ENCODE assay signal across 10 cellular contexts in the genomic region with DNA sequence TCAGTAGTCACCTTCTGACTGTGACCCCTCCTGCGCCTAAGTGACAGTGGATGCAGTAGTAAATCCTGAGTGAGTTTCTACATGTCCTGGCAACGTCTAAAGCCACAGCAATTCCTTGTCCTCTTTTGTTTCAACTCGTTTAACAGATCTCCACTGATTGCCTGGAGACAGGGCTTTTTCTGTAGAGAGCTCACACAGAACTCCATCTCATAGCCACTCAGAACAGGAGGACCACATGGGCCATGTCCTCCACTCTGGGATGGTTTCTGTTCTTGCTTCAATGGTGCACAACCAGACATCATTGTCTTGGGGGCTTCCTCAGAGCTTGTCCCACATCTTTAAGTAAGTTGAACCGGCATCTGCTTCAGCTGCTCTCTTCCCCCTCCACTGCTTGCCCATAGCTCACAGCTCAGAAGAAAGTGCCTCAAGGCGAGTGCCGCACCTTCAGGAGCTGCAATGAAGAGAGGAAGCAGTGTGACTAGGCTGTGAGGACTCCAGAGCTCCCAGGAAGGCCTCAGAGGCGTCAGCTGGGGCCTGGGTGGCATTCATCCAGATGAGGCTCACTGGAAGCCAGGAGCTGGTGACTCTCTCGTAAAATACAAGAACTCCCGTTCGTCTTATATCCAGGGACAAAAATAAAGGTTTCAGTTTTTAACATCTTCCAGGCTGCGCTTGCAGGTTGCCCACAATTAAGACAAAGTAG. TPM values are rescaled to one million over a fixed set of nuclear protein-coding genes. Genes with fewer than 3 reads are reported as not detected.
DNase-seq lines count a peak whose midpoint lies in the region; ATAC-seq and TF ChIP-seq lines count a peak whose summit lies in the region.
"Had no signal": no experiment of that assay in that cellular context is flagged by ENCODE, and none has a peak within 500 bp of the region (broad histone marks: within the 10 kb centered on the region; RNA-seq: fewer than 3 reads in every experiment).

No MANE protein-coding gene starts in this region.

- no peak for TF ChIP-seq CTCF in GM06990 (IDR thresholded peaks at IDR 0.05; ENCODE audit: insufficient read depth, low read length, poor library complexity, severe bottlenecking)
- TF ChIP-seq CTCF in foreskin fibroblast (IDR thresholded peaks at IDR 0.05; ENCODE audit: low read depth, low read length) = no peak
- no peak for TF ChIP-seq CTCF in OCI-LY7 (conservative IDR thresholded peaks at IDR 0.05; ENCODE audit: low read length)

- peak overlapping the region in 16 of 21 experiments; percentile 2 to 99 (median 69) for H3K27ac ChIP-seq in skin epidermis
- H3K27ac ChIP-seq in OCI-LY7 (ENCODE audit: low read depth, low read length, poor library complexity, severe bottlenecking) = no peak overlapping the region

- H3K9me2 ChIP-seq in OCI-LY7 (ENCODE audit: insufficient read depth, low read length) = no peaks in the 10 kb centered on the region

- no peaks in the 10 kb centered on the region for H3K79me2 ChIP-seq in OCI-LY7 (ENCODE audit: insufficient read depth, low read depth, low read length)

- no peaks in the 10 kb centered on the region for H4K20me1 ChIP-seq in OCI-LY7 (ENCODE audit: insufficient read depth, low read length)

- H3K9me3 ChIP-seq in OCI-LY7 (ENCODE audit: low read length) = no peaks in the 10 kb centered on the region; the same call in 1 of the 2 replicates
- H3K9me3 ChIP-seq: body of pancreas had no signal

- no peak overlapping the region; the same call in 1 of the 2 replicates for H3K4me3 ChIP-seq in GM06990 (replicated peaks; ENCODE audit: low read depth, low read length)
- no peak overlapping the region for H3K4me3 ChIP-seq in foreskin fibroblast (ENCODE audit: low read depth in 1 of 2, low read length in 2 of 2)
- H3K4me3 ChIP-seq in skin epidermis = no peak overlapping the region
- no peak overlapping the region for H3K4me3 ChIP-seq in OCI-LY7 (ENCODE audit: low read depth, low read length, poor library complexity, severe bottlenecking)
- H3K4me3 ChIP-seq: body of pancreas had no signal

- H2AFZ ChIP-seq in OCI-LY7 (ENCODE audit: low read length) = no peak overlapping the region

- peaks cover 8% of the 10 kb centered on the region for H3K9me3 Mint-ChIP-seq in activated CD8-positive, alpha-beta T cell treated with anti-CD3 and anti-CD28 coated beads, Interleukin-2, amount 10 ng/mL, durations not matched to agents 7 days and 5 days (ENCODE audit: insufficient read depth)

- H3K36me3 ChIP-seq in GM06990 (ENCODE audit: control insufficient read depth, insufficient read depth, low read length) (no peaks in the 10 kb centered on the region), OCI-LY7 (ENCODE audit: insufficient read depth, low read length) (no peaks in the 10 kb centered on the region; the same call in 1 of the 2 replicates)

- peak overlapping the region; percentile 100 for H3K27ac Mint-ChIP-seq in activated CD8-positive, alpha-beta T cell treated with anti-CD3 and anti-CD28 coated beads, Interleukin-2, amount 10 ng/mL, durations not matched to agents 7 days and 5 days

- peak overlapping the region; percentile 83 for H3K4me3 Mint-ChIP-seq in activated CD8-positive, alpha-beta T cell treated with anti-CD3 and anti-CD28 coated beads, Interleukin-2, amount 10 ng/mL, durations not matched to agents 7 days and 5 days

- ATAC-seq in activated CD8-positive, alpha-beta T cell treated with anti-CD3 and anti-CD28 coated beads, Interleukin-2, amount 10 ng/mL, durations not matched to agents 7 days and 5 days = no peak
- no peak for ATAC-seq in GM19351 (IDR thresholded peaks at IDR 0.05; ENCODE audit: unreplicated experiment)
- ATAC-seq in GM21723 (IDR thresholded peaks at IDR 0.05; ENCODE audit: unreplicated experiment) = no peak
- ATAC-seq: body of pancreas had no signal

- H3K4me1 Mint-ChIP-seq in activated CD8-positive, alpha-beta T cell treated with anti-CD3 and anti-CD28 coated beads, Interleukin-2, amount 10 ng/mL, durations not matched to agents 7 days and 5 days (ENCODE audit: low read depth) = peaks cover 61% of the 10 kb centered on the region

- H3K4me1 ChIP-seq in OCI-LY7 (ENCODE audit: insufficient read depth, low read length, poor library complexity, severe bottlenecking) = peaks cover 16% of the 10 kb centered on the region
- H3K4me1 ChIP-seq: body of pancreas had no signal

- DNase-seq in GM06990 (ENCODE audit: extremely low read depth, insufficient read length) = peak; percentile 36
- peak; percentile 41 for DNase-seq in activated CD8-positive, alpha-beta T cell treated with anti-CD3 and anti-CD28 coated beads, Interleukin-2, amount 10 ng/mL, durations not matched to agents 7 days and 5 days
- DNase-seq in foreskin fibroblast = peak; percentile 28 to 63
- no peak for DNase-seq in OCI-LY7 (ENCODE audit: low spot score)
- DNase-seq in NCI-H2227 treated with DMSO at 0.1 percent for 48 hours (lab: John Stamatoyannopoulos, UW) = no peak
- DNase-seq: mesendoderm had no signal

- BruUV-seq in OCI-LY7 (replicated peaks; lab: Mats Ljungman, UMichigan) = no TSS peak

- H3K36me3 Mint-ChIP-seq in activated CD8-positive, alpha-beta T cell treated with anti-CD3 and anti-CD28 coated beads, Interleukin-2, amount 10 ng/mL, durations not matched to agents 7 days and 5 days (ENCODE audit: low read depth) = peaks cover 80% of the 10 kb centered on the region

- CTCF ChIA-PET in activated CD8-positive, alpha-beta T cell treated with anti-CD3 and anti-CD28 coated beads, Interleukin-2, amount 10 ng/mL, durations not matched to agents 7 days and 5 days (lab: Charles Lee) = interaction anchor here (1.0 to 8.3 kb wide), 6 partner anchors 13 to 229 kb away, joined by 3 to 80 read pairs (median 8); partner anchors contain the start of gene ST3GAL5
- CTCF ChIA-PET in OCI-LY7 (lab: Charles Lee; ENCODE audit: unreplicated experiment) = no interaction called here

- H3K27me3 ChIP-seq in GM06990 (replicated peaks; ENCODE audit: control insufficient read depth, insufficient read depth, low read length) = no peaks in the 10 kb centered on the region
- H3K27me3 ChIP-seq: body of pancreas had no signal

- intact Hi-C loops in OCI-LY7 (cut with micrococcal nuclease; ENCODE audit: unreplicated experiment) = no loop called here

- POLR2A ChIA-PET in activated CD8-positive, alpha-beta T cell treated with anti-CD3 and anti-CD28 coated beads, Interleukin-2, amount 10 ng/mL, durations not matched to agents 7 days and 5 days (lab: Charles Lee) = interaction anchor here (1.4 to 2.1 kb wide), 2 partner anchors 15 to 38 kb away, joined by 3 to 5 read pairs; partner anchors contain the start of gene ST3GAL5
- POLR2A ChIA-PET in OCI-LY7 (lab: Charles Lee) = interaction anchor here (0.5 to 0.6 kb wide), 3 partner anchors 10 to 211 kb away, joined by 3 read pairs; no protein-coding TSS in a partner anchor

- H3K4me2 ChIP-seq in OCI-LY7 (ENCODE audit: low read length) = no peak overlapping the region

- no peaks in the 10 kb centered on the region for H3K27me3 Mint-ChIP-seq in activated CD8-positive, alpha-beta T cell treated with anti-CD3 and anti-CD28 coated beads, Interleukin-2, amount 10 ng/mL, durations not matched to agents 7 days and 5 days (ENCODE audit: low read depth)

RNA-seq across cellular contexts. Expression of gene ST3GAL5, which starts 37.4 kb away (rescaled TPM):
- total RNA-seq in activated CD8-positive, alpha-beta T cell treated with anti-CD3 and anti-CD28 coated beads, Interleukin-2, amount 10 ng/mL, durations not matched to agents 7 days and 5 days = 10 to 100 TPM; 43.4 to 46.7 TPM
- total RNA-seq in OCI-LY7 (2014; rRNA removed; shearing (Covaris generic)) = 6.1 and 7.4 TPM in 2 replicates
- 8.5 and 11.3 TPM in 2 replicates for total RNA-seq in OCI-LY7 (2022)

Comparison
In these comparisons a context has a peak if more than half of its experiments do, and no peak if none do; other contexts are left out.
1. DNase-seq: peak in GM06990 (single experiment), activated CD8-positive, alpha-beta T cell treated with anti-CD3 and anti-CD28 coated beads, Interleukin-2, amount 10 ng/mL, durations not matched to agents 7 days and 5 days (single experiment) and foreskin fibroblast (2 of 2); none in OCI-LY7 (single experiment) and NCI-H2227 treated with DMSO at 0.1 percent for 48 hours (single experiment).